Comparison of ENCODE assay signal across 1 cellular context in the genomic region with DNA sequence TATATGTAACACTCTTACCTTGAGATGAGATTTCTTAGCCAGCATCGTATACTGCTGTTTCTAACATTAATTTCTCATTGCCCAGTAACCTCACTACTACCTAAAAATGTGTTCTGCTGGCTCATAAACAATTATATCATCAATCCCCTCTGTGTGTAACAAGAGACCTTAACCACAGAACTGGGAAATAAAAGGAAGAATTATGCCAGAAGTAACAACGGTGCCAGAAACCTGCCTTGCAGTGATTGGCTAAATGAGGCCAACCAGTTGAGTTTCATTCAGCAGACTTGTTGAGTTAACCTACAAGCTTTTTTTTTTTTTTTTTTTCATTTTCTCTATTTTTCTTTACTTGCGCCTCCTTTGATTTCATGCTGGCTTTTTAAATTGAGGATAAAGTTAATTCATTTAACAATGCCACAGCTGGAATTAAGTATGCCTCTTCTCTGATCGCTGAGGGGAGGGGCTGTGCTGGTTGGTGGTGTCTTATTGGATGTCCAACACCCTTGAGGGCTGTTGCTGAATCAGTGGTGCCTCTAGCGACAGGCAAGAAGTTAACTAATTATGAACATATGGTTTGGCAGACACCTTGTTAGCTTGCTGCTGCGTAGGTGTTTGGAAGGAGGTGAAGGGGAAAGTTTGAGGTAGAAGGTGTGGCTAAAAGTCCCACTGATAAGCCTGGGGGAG.
TF ChIP-seq lines count a peak whose summit lies in the region.

No MANE protein-coding gene starts in this region.

TF ChIP-seq in GM23338, 12 proteins besides CTCF, POLR2A, EP300 and RAD21:
- TF ChIP-seq POLR2AphosphoS5 (IDR thresholded peaks at IDR 0.05; ENCODE audit: low read depth) (no peak), CREB1 (CRISPR knock-in tag; IDR thresholded peaks at IDR 0.05; ENCODE audit: low read depth) (no peak), EZH2 (IDR thresholded peaks at IDR 0.05; ENCODE audit: low read depth, unreplicated experiment) (no peak)
